ENCODE assay signal across 10 cellular contexts in genomic region chr3:133494469-133494868, GRCh38.
DNase-seq lines count a peak whose midpoint lies in the region; ATAC-seq, FAIRE-seq and TF ChIP-seq lines count a peak whose summit lies in the region.
"Had no signal": no experiment of that assay in that cellular context is flagged by ENCODE, and none has a peak within 500 bp of the region (broad histone marks: within the 10 kb centered on the region; RNA-seq: fewer than 3 reads in every experiment).

No MANE protein-coding gene starts in this region.

- no peak overlapping the region for H3K4me2 ChIP-seq in A549

- H3K36me3 ChIP-seq in SJCRH30 (no peaks in the 10 kb centered on the region), kidney (ENCODE audit: control insufficient read depth in 1 of 2, insufficient read depth in 2 of 2, low read length in 2 of 2) (no peaks in the 10 kb centered on the region)

- H3K4me1 ChIP-seq in A549 = no peaks in the 10 kb centered on the region
- peaks cover 15% of the 10 kb centered on the region for H3K4me1 ChIP-seq in SJCRH30
- peaks cover 0 to 1% of the 10 kb centered on the region in 2 donors for H3K4me1 ChIP-seq in kidney (ENCODE audit: control insufficient read depth in 1 of 2, insufficient read depth in 1 of 2, low read depth in 1 of 2, low read length in 2 of 2)

- peak; percentile 56 to 86; a peak in 4 of 6 replicates for ATAC-seq in A549

- 48% methylated on average over 6 of the region's 6 CpGs for WGBS in A549 (ENCODE audit: missing lambda C conversion rate)

- H3K27me3 ChIP-seq in SJCRH30 = no peaks in the 10 kb centered on the region

- H3K4me3 ChIP-seq in A549 (no peak overlapping the region), SJCRH30 (no peak overlapping the region), foreskin fibroblast (ENCODE audit: low read depth in 1 of 2, low read length in 2 of 2) (no peak overlapping the region), kidney (ENCODE audit: low read length in 2 of 2) (no peak overlapping the region)

- no peak overlapping the region for H3K27ac ChIP-seq in A549
- no peak overlapping the region for H3K27ac ChIP-seq in SJCRH30
- no peak overlapping the region for H3K27ac ChIP-seq in kidney (ENCODE audit: low read depth in 2 of 2, low read length in 2 of 2)

- H3K9me3 ChIP-seq in A549 (no peaks in the 10 kb centered on the region), SJCRH30 (replicated peaks) (0 out of 2 replicates have a peak, but pooled peaks cover 3% of the 10 kb centered on the region), kidney (ENCODE audit: control insufficient read depth in 1 of 2, low read length in 2 of 2) (no peaks in the 10 kb centered on the region)

- DNase-seq in A549 (ENCODE audit: low read depth in 1 of 2, low spot score in 1 of 2) = peak; percentile 28 to 29
- DNase-seq in SJCRH30 = peak; percentile 38 to 46
- DNase-seq in foreskin fibroblast = peak in 1 of 2 donors; percentile 26
- no peak for DNase-seq in kidney
- DNase-seq in stimulated activated naive CD4-positive, alpha-beta T cell (lab: John Stamatoyannopoulos, UW) = no peak
- DNase-seq in T1000 (lab: John Stamatoyannopoulos, UW) = no peak
- DNase-seq in NCI-H2227 treated with DMSO at 0.1 percent for 48 hours (lab: John Stamatoyannopoulos, UW) = no peak
- DNase-seq: DND-41 had no signal

- peak; percentile 34 to 49; a peak in 4 of 5 replicates for TF ChIP-seq RAD21 in A549 (conservative IDR thresholded peaks at IDR 0.05 in 1 of 2, IDR thresholded peaks at IDR 0.05 in 1 of 2)

- no peak overlapping the region for H3K9ac ChIP-seq in kidney (ENCODE audit: low read length in 2 of 2)

- intact Hi-C loops in kidney (cut with DNase I) = no loop called here

- CTCF ChIA-PET in A549 (lab: Yijun Ruan, JAX) = interaction anchor here (1.7 kb wide), 1 partner anchor 9 kb away, joined by 4 read pairs; no protein-coding TSS in a partner anchor

- FAIRE-seq in A549 (lab: Jason Lieb, UNC) (no peak), kidney (lab: Jason Lieb, UNC) (no peak)
- FAIRE-seq: HTR-8/SVneo had no signal

- no peak for TF ChIP-seq POLR2A in A549 (IDR thresholded peaks at IDR 0.05; ENCODE audit: low read length)

- POLR2A ChIA-PET in A549 (lab: Yijun Ruan, JAX) = no interaction called here

- TF ChIP-seq EP300 in A549 (IDR thresholded peaks at IDR 0.05) = no peak

- 0 out of 3 replicates have a peak, but pooled peaks have one; percentile 12 for TF ChIP-seq CTCF in A549 (IDR thresholded peaks at IDR 0.05)
- peak; percentile 41 for TF ChIP-seq CTCF in GM12872 (IDR thresholded peaks at IDR 0.05; ENCODE audit: insufficient read depth, low read depth, low read length)
- TF ChIP-seq CTCF in foreskin fibroblast (IDR thresholded peaks at IDR 0.05; ENCODE audit: low read depth, low read length) = peak; percentile 28
- TF ChIP-seq CTCF in kidney (IDR thresholded peaks at IDR 0.05; ENCODE audit: borderline replicate concordance, extremely low read depth, insufficient read depth) = no peak

TF ChIP-seq in A549, 52 proteins besides CTCF, POLR2A, EP300 and RAD21:
- TF ChIP-seq SMC3 (IDR thresholded peaks at IDR 0.05) (0 out of 3 replicates have a peak, but pooled peaks have one; percentile 18), ZC3H11A (IDR thresholded peaks at IDR 0.05) (no peak)

Comparison
In these comparisons a context has a peak if more than half of its experiments do, and no peak if none do; other contexts are left out.
1. DNase-seq: peak in A549 (2 of 2) and SJCRH30 (2 of 2); none in kidney (single experiment), stimulated activated naive CD4-positive, alpha-beta T cell (0 of 6), T1000 (single experiment) and NCI-H2227 treated with DMSO at 0.1 percent for 48 hours (single experiment).